26 cellular contexts compared by ENCODE assay signal in genomic region chr7:111004297-111004901, GRCh38.
"Had no signal": no experiment of that assay in that cellular context is flagged by ENCODE, and none has a peak within 500 bp of the region (broad histone marks: within the 10 kb centered on the region; RNA-seq: fewer than 3 reads in every experiment).

No MANE protein-coding gene starts in this region.

- H3K4me3 ChIP-seq: neural progenitor cell, right atrium auricular region, thoracic aorta had no signal

- H3K27me3 Mint-ChIP-seq: central memory CD8-positive, alpha-beta T cell; dendritic cell treated with granulocyte-macrophage colony-stimulating factor and Interleukin-4, amounts not matched to agents 40 ng/mL and 50 ng/mL, for 4 days; naive B cell had no signal

- H3K36me3 ChIP-seq: neural progenitor cell, right atrium auricular region, thoracic aorta had no signal

- DNase-seq: activated CD4-positive, alpha-beta T cell treated with anti-CD3 and anti-CD28 coated beads for 4 hours; activated CD4-positive, alpha-beta T cell treated with anti-CD3 and anti-CD28 coated beads, Interleukin-2, amount 50 U/mL, for 48 hours; activated CD4-positive, CD25-positive, alpha-beta regulatory T cell; activated CD8-positive, alpha-beta memory T cell treated with anti-CD3 and anti-CD28 coated beads, Interleukin-2, amount 50 U/mL, for 48 hours; activated effector memory CD4-positive, alpha-beta T cell treated with Interleukin-2 at 50 U/mL for 16 hours; activated naive CD4-positive, alpha-beta T cell treated with Interleukin-2 at 50 U/mL for 16 hours; activated T-cell treated with anti-CD3 and anti-CD28 coated beads, Interleukin-2, amount 50 U/mL, for 4 hours; endodermal cell; foreskin fibroblast; head of caudate nucleus; hippocampal formation; left cardiac atrium; mammary epithelial cell; naive B cell; stimulated activated CD4-positive, alpha-beta T cell treated with anti-CD3 and anti-CD28 coated beads, Interleukin-15, amount 100 ng/mL, for 24 hours; stimulated activated CD4-positive, alpha-beta T cell treated with anti-CD3 and anti-CD28 coated beads, Interleukin-2, amount 100 ng/mL, for 24 hours; stimulated activated naive CD4-positive, alpha-beta T cell had no signal

- H3K4me3 Mint-ChIP-seq: activated T-cell treated with anti-CD3 and anti-CD28 coated beads, Interleukin-2, amount 50 U/mL, for 4 hours; central memory CD8-positive, alpha-beta T cell; dendritic cell treated with granulocyte-macrophage colony-stimulating factor and Interleukin-4, amounts not matched to agents 40 ng/mL and 50 ng/mL, for 4 days; endodermal cell; naive B cell; neural progenitor cell had no signal

- H3K4me1 Mint-ChIP-seq: central memory CD8-positive, alpha-beta T cell; endodermal cell had no signal

- H3K27me3 ChIP-seq: neural progenitor cell, right atrium auricular region had no signal

- H3K9me3 ChIP-seq: right atrium auricular region, thoracic aorta had no signal

- H3K27ac Mint-ChIP-seq: dendritic cell treated with granulocyte-macrophage colony-stimulating factor and Interleukin-4, amounts not matched to agents 40 ng/mL and 50 ng/mL, for 4 days; endodermal cell; naive B cell; neural progenitor cell had no signal

- H3K36me3 Mint-ChIP-seq: naive B cell, neural progenitor cell had no signal

- H3K9me3 Mint-ChIP-seq: central memory CD8-positive, alpha-beta T cell; dendritic cell treated with granulocyte-macrophage colony-stimulating factor and Interleukin-4, amounts not matched to agents 40 ng/mL and 50 ng/mL, for 4 days; endodermal cell; naive B cell; neural progenitor cell had no signal

- H3K27ac ChIP-seq: neural progenitor cell, right atrium auricular region, thoracic aorta had no signal

- H3K4me1 ChIP-seq: right atrium auricular region had no signal

- FAIRE-seq: bronchial epithelial cell, keratinocyte, urothelium cell line had no signal

- ATAC-seq: esophagus mucosa, left cardiac atrium had no signal
